ENCODE assay signal across 22 cellular contexts in the genomic region with DNA sequence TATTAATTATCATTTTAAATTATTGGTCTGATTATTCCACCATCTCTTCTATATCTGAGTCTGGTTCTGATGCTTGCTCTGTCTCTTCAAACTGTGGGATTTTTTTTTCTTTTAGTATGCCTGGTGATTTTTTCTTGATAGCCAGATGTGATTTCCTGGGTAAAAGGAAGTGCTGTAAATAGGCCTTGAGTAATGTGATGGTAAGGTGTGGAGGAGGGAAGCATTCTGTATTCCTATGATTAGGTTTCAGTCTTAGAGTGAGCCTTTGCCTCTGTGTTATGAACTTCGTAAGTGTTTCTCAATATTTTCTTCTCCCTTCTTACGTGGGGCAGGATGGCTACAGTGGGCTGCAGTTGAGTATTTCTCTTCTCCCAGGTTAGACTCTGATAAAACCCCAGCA.
"Had no signal": no experiment of that assay in that cellular context is flagged by ENCODE, and none has a peak within 500 bp of the region (broad histone marks: within the 10 kb centered on the region; RNA-seq: fewer than 3 reads in every experiment).

No MANE protein-coding gene starts in this region.

- H3K4me1 ChIP-seq: ascending aorta, gastrocnemius medialis, left lung, prostate gland, spleen, thyroid gland, upper lobe of right lung had no signal

- H3K9me3 ChIP-seq: ascending aorta, gastrocnemius medialis, prostate gland, thyroid gland, upper lobe of right lung had no signal

- H3K27ac Mint-ChIP-seq: activated CD8-positive, alpha-beta memory T cell treated with anti-CD3 and anti-CD28 coated beads, Interleukin-2, amount 10 ng/mL, durations not matched to agents 7 days and 5 days; activated CD8-positive, alpha-beta T cell treated with anti-CD3 and anti-CD28 coated beads for 36 hours; naive thymus-derived CD4-positive, alpha-beta T cell had no signal

- H3K27me3 Mint-ChIP-seq: activated CD8-positive, alpha-beta memory T cell treated with anti-CD3 and anti-CD28 coated beads, Interleukin-2, amount 10 ng/mL, durations not matched to agents 7 days and 5 days; activated CD8-positive, alpha-beta T cell treated with anti-CD3 and anti-CD28 coated beads for 36 hours; naive thymus-derived CD4-positive, alpha-beta T cell had no signal

- H3K4me3 ChIP-seq: ascending aorta, gastrocnemius medialis, left lung, prostate gland, spleen, thyroid gland, upper lobe of right lung had no signal

- H3K27me3 ChIP-seq: ascending aorta, gastrocnemius medialis, left lung, spleen, thyroid gland, upper lobe of right lung had no signal

- H3K4me3 Mint-ChIP-seq: activated CD8-positive, alpha-beta memory T cell treated with anti-CD3 and anti-CD28 coated beads, Interleukin-2, amount 10 ng/mL, durations not matched to agents 7 days and 5 days; activated CD8-positive, alpha-beta T cell treated with anti-CD3 and anti-CD28 coated beads for 36 hours had no signal

- H3K36me3 ChIP-seq: prostate gland, thyroid gland, upper lobe of right lung had no signal

- DNase-seq: activated CD4-positive, alpha-beta T cell treated with anti-CD3 and anti-CD28 coated beads for 48 hours; activated CD8-positive, alpha-beta memory T cell treated with anti-CD3 and anti-CD28 coated beads, Interleukin-2, amount 10 ng/mL, durations not matched to agents 7 days and 5 days; activated CD8-positive, alpha-beta T cell treated with anti-CD3 and anti-CD28 coated beads for 36 hours; activated effector memory CD4-positive, alpha-beta T cell treated with anti-CD3 and anti-CD28 coated beads, Interleukin-2, amount 50 U/mL, for 16 hours; activated naive CD4-positive, alpha-beta T cell treated with anti-CD3 and anti-CD28 coated beads, Interleukin-2, amount 50 U/mL, for 16 hours; activated T-cell treated with anti-CD3 and anti-CD28 coated beads for 4 hours; central memory CD4-positive, alpha-beta T cell; effector memory CD4-positive, alpha-beta T cell; gastrocnemius medialis; hippocampal formation; kidney glomerular epithelial cell; left lung; naive thymus-derived CD4-positive, alpha-beta T cell; spleen; stimulated activated CD4-positive, alpha-beta T cell treated with anti-CD3 and anti-CD28 coated beads, Interleukin-4, amount 100 ng/mL, for 24 hours; stimulated activated naive CD4-positive, alpha-beta T cell treated with Interleukin-2 at 50 U/mL for 16 hours; T-helper 1 cell; thyroid gland; upper lobe of right lung had no signal

- H3K27ac ChIP-seq: ascending aorta, gastrocnemius medialis, left lung, prostate gland, spleen, thyroid gland, upper lobe of right lung had no signal

- ATAC-seq: activated CD8-positive, alpha-beta memory T cell treated with anti-CD3 and anti-CD28 coated beads, Interleukin-2, amount 10 ng/mL, durations not matched to agents 7 days and 5 days; activated CD8-positive, alpha-beta T cell treated with anti-CD3 and anti-CD28 coated beads for 36 hours; esophagus mucosa; gastrocnemius medialis; left lung; naive thymus-derived CD4-positive, alpha-beta T cell; upper lobe of right lung had no signal
